In the genomic region with DNA sequence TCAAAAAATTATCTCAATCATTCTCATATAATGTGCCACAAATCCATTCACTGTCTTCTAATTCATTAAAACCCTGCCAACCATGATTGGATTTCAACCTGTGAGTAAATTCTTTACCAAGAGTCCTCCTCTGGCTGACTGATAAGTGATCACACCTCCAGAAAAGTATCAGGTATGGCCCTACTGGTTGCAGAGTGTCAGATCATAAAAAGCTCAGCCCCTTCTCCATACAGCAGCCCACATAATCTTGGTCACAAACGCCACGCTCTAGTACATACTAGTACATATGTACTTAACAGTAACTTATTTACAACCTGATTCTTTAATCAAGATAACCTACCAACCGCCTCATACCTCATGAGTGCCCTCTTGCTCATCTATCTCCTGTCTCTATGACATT, we compare ENCODE assay signal across 19 cellular contexts. TPM values are rescaled to one million over a fixed set of nuclear protein-coding genes. Genes with fewer than 3 reads are reported as not detected.
A peak's percentile ranks its signal among the peaks of the same experiment; 100 is the strongest.
DNase-seq lines count a peak whose midpoint lies in the region; ATAC-seq and TF ChIP-seq lines count a peak whose summit lies in the region.
"Had no signal": no experiment of that assay in that cellular context is flagged by ENCODE, and none has a peak within 500 bp of the region (broad histone marks: within the 10 kb centered on the region; RNA-seq: fewer than 3 reads in every experiment).

No MANE protein-coding gene starts in this region.

- H3K9me3 ChIP-seq in endodermal cell (ENCODE audit: control insufficient read depth, low read length) (no peaks in the 10 kb centered on the region), smooth muscle cell (replicated peaks; ENCODE audit: low read depth) (no peaks in the 10 kb centered on the region)
- H3K9me3 ChIP-seq: A549 had no signal

- no peaks in the 10 kb centered on the region for H3K9me3 Mint-ChIP-seq in activated T-cell treated with anti-CD3 and anti-CD28 coated beads, Interleukin-2, amount 50 U/mL, for 72 hours
- H3K9me3 Mint-ChIP-seq in GM23338, result no peaks in the 10 kb centered on the region
- no peaks in the 10 kb centered on the region for H3K9me3 Mint-ChIP-seq in endodermal cell
- H3K9me3 Mint-ChIP-seq: CD4-positive, alpha-beta T cell had no signal

- H3K4me1 Mint-ChIP-seq in activated T-cell treated with anti-CD3 and anti-CD28 coated beads, Interleukin-2, amount 50 U/mL, for 72 hours (ENCODE audit: low read depth), result peaks cover 26% of the 10 kb centered on the region
- H3K4me1 Mint-ChIP-seq in GM23338 (peaks cover 7% of the 10 kb centered on the region; the same call in 2 of the 3 replicates), endodermal cell (peaks cover 6% of the 10 kb centered on the region)

- 94 to 95% methylated on average over 3 of the region's 3 CpGs for WGBS in endodermal cell (ENCODE audit: insufficient coverage in 1 of 2, insufficient read length in 1 of 2), 2 experiments
- 98% methylated on average over 3 of the region's 3 CpGs for WGBS in smooth muscle cell (ENCODE audit: low lambda C conversion rate)

- peak; percentile 39 to 52 for ATAC-seq in activated T-cell treated with anti-CD3 and anti-CD28 coated beads, Interleukin-2, amount 50 U/mL, for 72 hours (replicated peaks in 1 of 2)
- ATAC-seq in GM23338, result no peak
- ATAC-seq: A549, PC-3 had no signal

- TF ChIP-seq CTCF in GM23338 (conservative IDR thresholded peaks at IDR 0.05; ENCODE audit: low read depth in 2 of 2), result no peak
- TF ChIP-seq CTCF in endodermal cell (conservative IDR thresholded peaks at IDR 0.05), result no peak
- TF ChIP-seq CTCF in smooth muscle cell (IDR thresholded peaks at IDR 0.05; ENCODE audit: borderline replicate concordance, insufficient read depth, poor library complexity, severe bottlenecking), result no peak

- no peak overlapping the region for H3K4me2 ChIP-seq in GM23338
- H3K4me2 ChIP-seq in smooth muscle cell, result no peak overlapping the region
- H3K4me2 ChIP-seq: A549, KMS-11 had no signal

- H3K36me3 Mint-ChIP-seq in activated T-cell treated with anti-CD3 and anti-CD28 coated beads, Interleukin-2, amount 50 U/mL, for 72 hours (ENCODE audit: insufficient read depth in 2 of 2), result peaks cover 0 to 2% of the 10 kb centered on the region in 2 donors
- peaks cover 26% of the 10 kb centered on the region for H3K36me3 Mint-ChIP-seq in GM23338 (ENCODE audit: low read depth)
- H3K36me3 Mint-ChIP-seq in endodermal cell (ENCODE audit: low read depth), result peaks cover 40% of the 10 kb centered on the region

- H3F3A ChIP-seq in GM23338 (replicated peaks; ENCODE audit: low read depth) (0 out of 2 replicates have a peak, but pooled peaks cover 3% of the 10 kb centered on the region), smooth muscle cell (ENCODE audit: low read depth) (no peaks in the 10 kb centered on the region)

- no peak overlapping the region for H3K4me3 Mint-ChIP-seq in activated T-cell treated with anti-CD3 and anti-CD28 coated beads, Interleukin-2, amount 50 U/mL, for 72 hours
- H3K4me3 Mint-ChIP-seq in GM23338, result no peak overlapping the region
- no peak overlapping the region for H3K4me3 Mint-ChIP-seq in endodermal cell
- H3K4me3 Mint-ChIP-seq: CD4-positive, alpha-beta T cell had no signal

- H3K79me2 ChIP-seq in GM23338 (replicated peaks; ENCODE audit: insufficient read depth) (peaks cover 95% of the 10 kb centered on the region), smooth muscle cell (ENCODE audit: low read depth) (peaks cover 76% of the 10 kb centered on the region)

- H3K9ac ChIP-seq in endodermal cell (ENCODE audit: extremely low read depth, low read length, poor library complexity, severe bottlenecking) (no peak overlapping the region), smooth muscle cell (ENCODE audit: low read depth) (no peak overlapping the region)
- H3K9ac ChIP-seq: KMS-11 had no signal

- no peak for DNase-seq in activated T-cell treated with anti-CD3 and anti-CD28 coated beads, Interleukin-2, amount 50 U/mL, for 72 hours
- DNase-seq in activated T-cell treated with anti-CD3 and anti-CD28 coated beads, Interleukin-2, amount 50 U/mL, for 1 hour, result no peak
- DNase-seq in GM23338 (ENCODE audit: low spot score), result no peak
- DNase-seq in endodermal cell, result peak; percentile 18
- no peak for DNase-seq in smooth muscle cell (lab: John Stamatoyannopoulos, UW; ENCODE audit: unreplicated experiment)
- DNase-seq in NCI-H1092 treated with DMSO at 0.1 percent for 48 hours (lab: John Stamatoyannopoulos, UW), result no peak
- no peak for DNase-seq in DMS 273 treated with DMSO at 0.1 percent for 48 hours (lab: John Stamatoyannopoulos, UW)
- DNase-seq: CD4-positive, alpha-beta T cell; MV-4-11; NCI-H1417; NCI-H187 treated with DMSO at 0.1 percent for 48 hours; NCI-H226; NCI-H526; PC-3; RPMI8226; SIG-M5 had no signal

- no peak overlapping the region for H3K4me3 ChIP-seq in GM23338
- no peak overlapping the region for H3K4me3 ChIP-seq in endodermal cell (ENCODE audit: low read length)
- H3K4me3 ChIP-seq in smooth muscle cell, result no peak overlapping the region
- H3K4me3 ChIP-seq: A549 had no signal

- no peaks in the 10 kb centered on the region; the same call in 1 of the 2 replicates for H3K4me1 ChIP-seq in GM23338 (ENCODE audit: insufficient read depth)
- no peaks in the 10 kb centered on the region for H3K4me1 ChIP-seq in endodermal cell (ENCODE audit: control insufficient read depth, insufficient read depth, low read length)
- no peaks in the 10 kb centered on the region for H3K4me1 ChIP-seq in smooth muscle cell (ENCODE audit: low read depth)

- H3K27me3 ChIP-seq in GM23338 (ENCODE audit: insufficient read depth) (no peaks in the 10 kb centered on the region), endodermal cell (ENCODE audit: control insufficient read depth, insufficient read depth, low read length, poor library complexity, severe bottlenecking) (no peaks in the 10 kb centered on the region), smooth muscle cell (ENCODE audit: low read depth) (no peaks in the 10 kb centered on the region)

- H3K27me3 Mint-ChIP-seq in activated T-cell treated with anti-CD3 and anti-CD28 coated beads, Interleukin-2, amount 50 U/mL, for 72 hours (ENCODE audit: low read depth), result no peaks in the 10 kb centered on the region
- H3K27me3 Mint-ChIP-seq in GM23338 (ENCODE audit: insufficient read depth, low read depth, poor library complexity) (no peaks in the 10 kb centered on the region), endodermal cell (ENCODE audit: insufficient read depth) (no peaks in the 10 kb centered on the region)
- H3K27me3 Mint-ChIP-seq: CD4-positive, alpha-beta T cell had no signal

- H4K20me1 ChIP-seq in GM23338 (replicated peaks; ENCODE audit: insufficient read depth) (peaks cover 52% of the 10 kb centered on the region), smooth muscle cell (ENCODE audit: low read depth) (peaks cover 97% of the 10 kb centered on the region)

- H3K27ac Mint-ChIP-seq in activated T-cell treated with anti-CD3 and anti-CD28 coated beads, Interleukin-2, amount 50 U/mL, for 72 hours, result no peak overlapping the region
- H3K27ac Mint-ChIP-seq in GM23338 (peak overlapping the region; percentile 26; the same call in 1 of the 2 replicates), endodermal cell (peak overlapping the region; percentile 36)
- H3K27ac Mint-ChIP-seq: CD4-positive, alpha-beta T cell had no signal

- H3K36me3 ChIP-seq in GM23338 (ENCODE audit: insufficient read depth) (no peaks in the 10 kb centered on the region), endodermal cell (ENCODE audit: control insufficient read depth, insufficient read depth, low read length) (peaks cover 25% of the 10 kb centered on the region), smooth muscle cell (ENCODE audit: low read depth) (no peaks in the 10 kb centered on the region)

- no peaks in the 10 kb centered on the region for H3K9me2 ChIP-seq in GM23338 (ENCODE audit: insufficient read depth)

- H2AFZ ChIP-seq in GM23338 (no peak overlapping the region), smooth muscle cell (ENCODE audit: low read depth) (no peak overlapping the region)

- H3K27ac ChIP-seq in GM23338 (ENCODE audit: low read depth), result 0 out of 2 replicates have a peak overlapping the region, but pooled peaks have one; percentile 7
- H3K27ac ChIP-seq in endodermal cell (ENCODE audit: low read depth, low read length), result no peak overlapping the region
- H3K27ac ChIP-seq in smooth muscle cell (ENCODE audit: low read depth), result peak overlapping the region; percentile 60
- H3K27ac ChIP-seq: A549, HL-60, KMS-11 had no signal

TF ChIP-seq in GM23338, 12 proteins besides CTCF, POLR2A, EP300 and RAD21 (continues in another document):
- TF ChIP-seq ZNF114 (CRISPR knock-in tag; IDR thresholded peaks at IDR 0.05) (no peak), CREB1 (CRISPR knock-in tag; IDR thresholded peaks at IDR 0.05; ENCODE audit: low read depth) (no peak), POLR2AphosphoS5 (IDR thresholded peaks at IDR 0.05; ENCODE audit: low read depth) (no peak), ZNF331 (CRISPR knock-in tag; IDR thresholded peaks at IDR 0.05; ENCODE audit: low read depth) (no peak)

RNA-seq across cellular contexts. Expression of a gene that starts 26.1 kb away (rescaled TPM):
- 10 to 100 TPM; 53.2 to 60.9 TPM for total RNA-seq in activated T-cell treated with anti-CD3 and anti-CD28 coated beads, Interleukin-2, amount 50 U/mL, for 72 hours
- total RNA-seq in GM23338 (2014; rRNA removed; shearing (Covaris generic)), result 86.5 and 107 TPM in 2 replicates
- polyA plus RNA-seq in GM23338 (2016; fragmentation: Nextera tagmentation; extraction: Ambion mirVana) (37.2 and 40.8 TPM in 2 replicates), smooth muscle cell (66.1 and 87.8 TPM in 2 replicates)
- total RNA-seq in endodermal cell (10 to 100 TPM; 74.5 to 74.7 TPM), smooth muscle cell (74.5 and 94.5 TPM in 2 replicates)
- 69.7 TPM for polyA plus RNA-seq in endodermal cell (2013, experiment 1 of 2)
- 65.7 TPM for polyA plus RNA-seq in endodermal cell (2013, experiment 2 of 2)
